Comparison of ENCODE assay signal across 23 cellular contexts in the genomic region with DNA sequence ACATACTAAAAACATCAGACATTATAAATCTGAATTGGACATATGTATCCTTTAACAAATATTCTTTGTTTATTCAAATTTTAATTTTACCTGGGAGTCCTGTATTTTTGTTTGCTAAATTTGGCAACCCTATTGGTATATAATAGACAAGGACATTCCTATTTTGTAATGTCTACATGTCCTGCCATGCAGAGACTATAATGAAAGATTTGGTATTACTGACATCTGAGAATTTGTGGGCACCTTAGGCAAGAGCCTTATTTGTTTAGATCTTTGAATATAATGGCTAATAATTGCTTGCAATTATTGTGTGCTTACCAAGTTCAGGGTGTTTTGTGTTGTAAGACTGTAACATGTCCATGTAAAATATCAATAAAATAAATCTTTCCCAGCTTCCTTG.
DNase-seq lines count a peak whose midpoint lies in the region; ATAC-seq lines count a peak whose summit lies in the region.
"Had no signal": no experiment of that assay in that cellular context is flagged by ENCODE, and none has a peak within 500 bp of the region (broad histone marks: within the 10 kb centered on the region; RNA-seq: fewer than 3 reads in every experiment).

No MANE protein-coding gene starts in this region.

- DNase-seq in NCI-H2107 treated with DMSO at 0.1 percent for 48 hours (lab: John Stamatoyannopoulos, UW; ENCODE audit: unreplicated experiment) (peak; percentile 82), NCI-H2107 (lab: John Stamatoyannopoulos, UW) (no peak), NCI-H2081 treated with DMSO at 0.1 percent for 48 hours (lab: John Stamatoyannopoulos, UW) (peak; percentile 34), NCI-H748 treated with DMSO at 0.1 percent for 48 hours (lab: John Stamatoyannopoulos, UW) (peak; percentile 77), NCI-H1694 (lab: John Stamatoyannopoulos, UW) (no peak), mesenteric fat pad (ENCODE audit: low spot score) (no peak), NCI-H2029 (lab: John Stamatoyannopoulos, UW) (no peak)
- DNase-seq: C1 segment of cervical spinal cord; CD4-positive, alpha-beta memory T cell; DMS 273 treated with DMSO at 0.1 percent for 48 hours; DND-41; Karpas-422; NCI-H1930; NCI-H446 treated with DMSO at 0.1 percent for 48 hours; NCI-H526 treated with DMSO at 0.1 percent for 48 hours; NK-92 treated with Interleukin-12 subunit alpha and Interleukin-12 subunit beta, amount 100 ng/mL, for 24 hours; PC-9; SJCRH30; T-helper 17 cell; T1000 had no signal

- peak; percentile 73 for ATAC-seq in esophagus mucosa
- ATAC-seq: Right ventricle myocardium inferior, SK-N-SH treated with all-trans-retinoic acid at 6 μM for 48 hours, T-helper 17 cell had no signal

Comparison
In these comparisons a context has a peak if more than half of its experiments do, and no peak if none do; other contexts are left out.
1. DNase-seq: peak in NCI-H2107 treated with DMSO at 0.1 percent for 48 hours (single experiment), NCI-H2081 treated with DMSO at 0.1 percent for 48 hours (single experiment) and NCI-H748 treated with DMSO at 0.1 percent for 48 hours (single experiment); none in NCI-H2107 (single experiment), NCI-H1694 (single experiment), mesenteric fat pad (single experiment) and NCI-H2029 (single experiment).